In the genomic region with DNA sequence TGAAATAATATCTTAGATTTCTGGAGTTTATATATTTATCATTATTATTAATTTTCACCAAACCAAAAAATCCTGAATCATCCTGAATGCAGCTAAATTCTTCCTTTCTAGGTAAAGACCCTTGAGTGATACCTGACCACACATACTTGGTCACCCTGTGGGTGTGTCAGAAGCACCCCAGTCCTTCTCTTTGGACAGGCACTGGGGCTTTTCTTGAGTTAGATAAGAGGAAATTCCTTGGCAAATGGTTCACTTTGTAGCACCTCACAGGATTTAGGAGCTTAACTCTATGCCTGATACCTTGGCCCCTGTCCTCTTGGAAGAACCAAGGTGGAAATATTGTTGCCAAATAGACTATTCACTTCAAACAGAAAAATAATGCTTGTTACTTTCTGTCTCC, we compare ENCODE assay signal across 12 cellular contexts.
"Had no signal": no experiment of that assay in that cellular context is flagged by ENCODE, and none has a peak within 500 bp of the region (broad histone marks: within the 10 kb centered on the region; RNA-seq: fewer than 3 reads in every experiment).

No MANE protein-coding gene starts in this region.

- H3K4me3 ChIP-seq: gastrocnemius medialis, pancreas, right lobe of liver, thoracic aorta, transverse colon, vagina had no signal

- H3K36me3 Mint-ChIP-seq: naive thymus-derived CD4-positive, alpha-beta T cell had no signal

- H3K4me1 Mint-ChIP-seq: naive thymus-derived CD4-positive, alpha-beta T cell; stimulated activated naive B cell treated with anti-CD40 and anti-IgM and Interleukin-4, amounts not matched to agents 10 μg/mL and 1 μg/mL and 100 μg/mL, for 72 hours had no signal

- ATAC-seq: naive thymus-derived CD4-positive, alpha-beta T cell had no signal

- H3K4me1 ChIP-seq: gastrocnemius medialis, pancreas, right lobe of liver, transverse colon, vagina had no signal

- DNase-seq: cortex of kidney; gastrocnemius medialis; occipital lobe; right lobe of liver; stimulated activated naive B cell treated with anti-CD40 and anti-IgM and Interleukin-4, amounts not matched to agents 10 μg/mL and 1 μg/mL and 100 μg/mL, for 72 hours had no signal

- H3K27ac ChIP-seq: gastrocnemius medialis, pancreas, right lobe of liver, thoracic aorta, transverse colon, vagina had no signal

- H3K27ac Mint-ChIP-seq: naive thymus-derived CD4-positive, alpha-beta T cell; progenitor cell of endocrine pancreas; stimulated activated naive B cell treated with anti-CD40 and anti-IgM and Interleukin-4, amounts not matched to agents 10 μg/mL and 1 μg/mL and 100 μg/mL, for 72 hours; stimulated activated naive CD8-positive, alpha-beta T cell treated with anti-CD3 and anti-CD28 coated beads, Interleukin-15, Interleukin-2, amounts not matched to agents 100 ng/mL and 50 ng/mL, for 24 hours had no signal

- H3K4me3 Mint-ChIP-seq: naive thymus-derived CD4-positive, alpha-beta T cell; stimulated activated naive B cell treated with anti-CD40 and anti-IgM and Interleukin-4, amounts not matched to agents 10 μg/mL and 1 μg/mL and 100 μg/mL, for 72 hours; stimulated activated naive CD8-positive, alpha-beta T cell treated with anti-CD3 and anti-CD28 coated beads, Interleukin-15, Interleukin-2, amounts not matched to agents 100 ng/mL and 50 ng/mL, for 24 hours had no signal

- H3K9me3 ChIP-seq: gastrocnemius medialis, pancreas, right lobe of liver, thoracic aorta, transverse colon, vagina had no signal

- H3K9me3 Mint-ChIP-seq: stimulated activated naive CD8-positive, alpha-beta T cell treated with anti-CD3 and anti-CD28 coated beads, Interleukin-15, Interleukin-2, amounts not matched to agents 100 ng/mL and 50 ng/mL, for 24 hours had no signal

- H3K27me3 Mint-ChIP-seq: naive thymus-derived CD4-positive, alpha-beta T cell; stimulated activated naive CD8-positive, alpha-beta T cell treated with anti-CD3 and anti-CD28 coated beads, Interleukin-15, Interleukin-2, amounts not matched to agents 100 ng/mL and 50 ng/mL, for 24 hours had no signal

- H3K36me3 ChIP-seq: gastrocnemius medialis, pancreas, right lobe of liver, thoracic aorta, transverse colon, vagina had no signal

- H3K27me3 ChIP-seq: gastrocnemius medialis, pancreas, right lobe of liver, transverse colon, vagina had no signal
